8 cellular contexts compared by ENCODE assay signal in the genomic region with DNA sequence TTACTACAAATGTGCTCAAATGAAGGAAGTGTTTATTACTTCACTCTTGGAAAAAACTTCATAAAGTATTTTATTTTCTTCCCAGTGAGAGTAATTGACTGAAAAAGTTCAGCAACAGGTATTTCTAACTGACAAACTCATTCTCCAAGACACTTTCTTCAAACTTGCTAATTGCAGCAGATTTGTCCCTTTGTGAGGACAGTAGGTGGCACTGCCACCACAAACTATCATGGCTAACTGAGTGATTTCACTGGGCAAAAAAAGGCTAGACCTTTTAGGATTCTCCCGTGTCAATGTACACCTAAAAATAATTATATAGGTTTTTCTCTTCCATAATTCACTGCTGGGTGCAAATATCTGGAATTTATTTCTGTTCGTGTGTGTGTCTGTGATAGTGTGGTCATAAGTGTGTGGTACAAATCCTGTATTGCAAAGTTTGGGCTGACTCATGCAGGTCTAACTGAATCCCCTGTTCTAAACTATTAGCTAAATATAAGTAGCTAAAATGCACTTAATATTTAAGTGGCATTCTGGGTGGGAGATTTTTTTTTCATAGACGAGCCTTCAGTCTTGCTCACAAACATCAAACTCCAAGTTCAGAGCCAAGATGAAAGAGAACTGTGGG. TPM values are rescaled to one million over a fixed set of nuclear protein-coding genes. Genes with fewer than 3 reads are reported as not detected.
DNase-seq lines count a peak whose midpoint lies in the region; ATAC-seq and TF ChIP-seq lines count a peak whose summit lies in the region.

No MANE protein-coding gene starts in this region.

- intact Hi-C loops in activated CD4-positive, alpha-beta memory T cell treated with anti-CD3 and anti-CD28 coated beads for 36 hours (cut with micrococcal nuclease): loop anchor here (1.0 to 10.0 kb wide), 6 partner anchors 467 to 1217 kb away; a partner anchor contains a TSS

- no peaks in the 10 kb centered on the region for H3K9me3 ChIP-seq in skeletal muscle satellite cell (replicated peaks; ENCODE audit: low read length)

- H3K4me3 Mint-ChIP-seq in activated CD4-positive, alpha-beta memory T cell treated with anti-CD3 and anti-CD28 coated beads for 36 hours: no peak overlapping the region

- H3K4me2 ChIP-seq in skeletal muscle satellite cell (ENCODE audit: low read length): peak overlapping the region; percentile 90

- H3K4me1 Mint-ChIP-seq in activated CD4-positive, alpha-beta memory T cell treated with anti-CD3 and anti-CD28 coated beads for 36 hours (ENCODE audit: low read depth): peaks cover 11% of the 10 kb centered on the region

- no peaks in the 10 kb centered on the region for H3K36me3 ChIP-seq in skeletal muscle satellite cell (ENCODE audit: insufficient read depth, low read length)

- H3K9me3 Mint-ChIP-seq in activated CD4-positive, alpha-beta memory T cell treated with anti-CD3 and anti-CD28 coated beads for 36 hours: no peaks in the 10 kb centered on the region

- no peak overlapping the region for H3K27ac Mint-ChIP-seq in activated CD4-positive, alpha-beta memory T cell treated with anti-CD3 and anti-CD28 coated beads for 36 hours

- ATAC-seq in omental fat pad (ENCODE audit: low FRiP score): no peak

- peak overlapping the region; percentile 88 for H3K9ac ChIP-seq in skeletal muscle satellite cell (ENCODE audit: low read depth, low read length)

- peak; percentile 62 for TF ChIP-seq CTCF in foreskin fibroblast (IDR thresholded peaks at IDR 0.05; ENCODE audit: low read depth, low read length)
- TF ChIP-seq CTCF in omental fat pad (IDR thresholded peaks at IDR 0.05): no peak

- H3K27me3 Mint-ChIP-seq in activated CD4-positive, alpha-beta memory T cell treated with anti-CD3 and anti-CD28 coated beads for 36 hours: peaks cover 28% of the 10 kb centered on the region

- POLR2A ChIA-PET in activated CD4-positive, alpha-beta memory T cell treated with anti-CD3 and anti-CD28 coated beads for 36 hours (lab: Charles Lee): no interaction called here

- DNase-seq in NCI-H82 (lab: John Stamatoyannopoulos, UW) (peak; percentile 60), NCI-H82 treated with DMSO at 0.1 percent for 48 hours (lab: John Stamatoyannopoulos, UW; ENCODE audit: unreplicated experiment) (no peak), LoVo (ENCODE audit: low spot score) (peak; percentile 38), foreskin fibroblast (peak; percentile 47 to 77), omental fat pad (ENCODE audit: low spot score) (no peak), mesenteric fat pad (ENCODE audit: low spot score) (no peak)
- DNase-seq in activated CD4-positive, alpha-beta memory T cell treated with anti-CD3 and anti-CD28 coated beads for 36 hours: peak; percentile 53

- H3K4me1 ChIP-seq in skeletal muscle satellite cell (ENCODE audit: control insufficient read depth, insufficient read depth, low read length): peaks cover 54% of the 10 kb centered on the region

- no peaks in the 10 kb centered on the region for H3K27me3 ChIP-seq in skeletal muscle satellite cell (ENCODE audit: control insufficient read depth, insufficient read depth, low read length)

- H3K36me3 Mint-ChIP-seq in activated CD4-positive, alpha-beta memory T cell treated with anti-CD3 and anti-CD28 coated beads for 36 hours: no peaks in the 10 kb centered on the region

- CTCF ChIA-PET in activated CD4-positive, alpha-beta memory T cell treated with anti-CD3 and anti-CD28 coated beads for 36 hours (lab: Charles Lee): interaction anchor here (0.9 to 5.1 kb wide), 10 partner anchors 16 to 1329 kb away, joined by 3 to 52 read pairs (median 6); a partner anchor contains a TSS

- H3K4me3 ChIP-seq in foreskin fibroblast (ENCODE audit: low read depth in 1 of 2, low read length in 2 of 2) (peak overlapping the region in 1 of 2 donors; percentile 94), skeletal muscle satellite cell (ENCODE audit: low read length) (peak overlapping the region; percentile 80)

RNA-seq across cellular contexts. Expression of a gene that starts 3.9 kb away (rescaled TPM):
- 1 to 10 TPM in 1 of 2 experiments, under 1 TPM in 1; 0.85 to 1.8 TPM for total RNA-seq in activated CD4-positive, alpha-beta memory T cell treated with anti-CD3 and anti-CD28 coated beads for 36 hours
- 26.9 and 39.3 TPM in 2 replicates for total RNA-seq in skeletal muscle satellite cell (2012; rRNA removed)
- total RNA-seq in omental fat pad (1 to 10 TPM in 2 of 4 donors, under 1 TPM in 1, not detected in 1; 0.47 to 5.9 (median 1.9) TPM), mesenteric fat pad (0.22 TPM)

Comparison
In these comparisons a context has a peak if more than half of its experiments do, and no peak if none do; other contexts are left out.
1. DNase-seq: peak in NCI-H82 (single experiment), LoVo (single experiment), activated CD4-positive, alpha-beta memory T cell treated with anti-CD3 and anti-CD28 coated beads for 36 hours (single experiment) and foreskin fibroblast (2 of 2); none in NCI-H82 treated with DMSO at 0.1 percent for 48 hours (single experiment), omental fat pad (single experiment) and mesenteric fat pad (single experiment).